In genomic region chr11:119491753-119492455, GRCh38 we compare ENCODE assay signal across 10 cellular contexts.
DNase-seq lines count a peak whose midpoint lies in the region; ATAC-seq, FAIRE-seq and TF ChIP-seq lines count a peak whose summit lies in the region.
"Had no signal": no experiment of that assay in that cellular context is flagged by ENCODE, and none has a peak within 500 bp of the region (broad histone marks: within the 10 kb centered on the region; RNA-seq: fewer than 3 reads in every experiment).

No MANE protein-coding gene starts in this region.

- DNase-seq in EL = peak; percentile 13
- DNase-seq in NCI-H146 (lab: John Stamatoyannopoulos, UW) = peak; percentile 76
- DNase-seq in astrocyte of the cerebellum (ENCODE audit: low read depth) = no peak
- no peak for DNase-seq in nephron progenitor cell
- no peak for DNase-seq in CD8-positive, alpha-beta T cell
- DNase-seq in middle frontal gyrus (ENCODE audit: extremely low spot score, low spot score) = no peak
- no peak for DNase-seq in lower leg skin (ENCODE audit: low spot score in 2 of 2)
- DNase-seq in urothelium cell line (ENCODE audit: low spot score) = no peak
- DNase-seq: activated CD8-positive, alpha-beta memory T cell treated with anti-CD3 and anti-CD28 coated beads, Interleukin-2, amount 50 U/mL, for 48 hours had no signal

- H3K36me3 Mint-ChIP-seq in nephron progenitor cell (ENCODE audit: low read depth) = no peaks in the 10 kb centered on the region
- H3K36me3 Mint-ChIP-seq in CD8-positive, alpha-beta T cell = no peaks in the 10 kb centered on the region

- H3K4me1 Mint-ChIP-seq in nephron progenitor cell = no peaks in the 10 kb centered on the region
- H3K4me1 Mint-ChIP-seq in CD8-positive, alpha-beta T cell (ENCODE audit: low read depth) = no peaks in the 10 kb centered on the region

- H3K27ac ChIP-seq in CD8-positive, alpha-beta T cell (ENCODE audit: low read depth, low read length) = no peak overlapping the region
- H3K27ac ChIP-seq: epithelial cell of prostate had no signal

- TF ChIP-seq CTCF in astrocyte of the cerebellum (IDR thresholded peaks at IDR 0.05; ENCODE audit: low read depth, low read length, missing control alignments) (peak; percentile 56), nephron progenitor cell (IDR thresholded peaks at IDR 0.05) (peak; percentile 21), lower leg skin (IDR thresholded peaks at IDR 0.05) (no peak)
- TF ChIP-seq CTCF in CD8-positive, alpha-beta T cell (IDR thresholded peaks at IDR 0.05) = no peak

- H3K27me3 Mint-ChIP-seq in nephron progenitor cell (ENCODE audit: low read depth, poor library complexity) = peaks cover 51% of the 10 kb centered on the region
- peaks cover 16% of the 10 kb centered on the region for H3K27me3 Mint-ChIP-seq in CD8-positive, alpha-beta T cell (ENCODE audit: low read depth)

- FAIRE-seq in urothelium cell line (lab: Jason Lieb, UNC) = no peak

- H3K4me3 Mint-ChIP-seq in nephron progenitor cell = no peak overlapping the region
- H3K4me3 Mint-ChIP-seq in CD8-positive, alpha-beta T cell = no peak overlapping the region

- no peaks in the 10 kb centered on the region for H3K36me3 ChIP-seq in CD8-positive, alpha-beta T cell (ENCODE audit: insufficient read depth, low read length)

- no peak for TF ChIP-seq POLR2A in lower leg skin (IDR thresholded peaks at IDR 0.05)

- intact Hi-C loops in CD8-positive, alpha-beta T cell (cut with DNase I, micrococcal nuclease) = no loop called here
- intact Hi-C loops in lower leg skin (cut with DNase I; ENCODE audit: low total_unique reads) = no loop called here

- CTCF ChIA-PET in CD8-positive, alpha-beta T cell (lab: Charles Lee) = interaction anchor here (0.7 to 1.3 kb wide), 2 partner anchors 12 to 23 kb away, joined by 3 to 4 read pairs; no protein-coding TSS in a partner anchor

- no peak overlapping the region for H3K4me3 ChIP-seq in astrocyte of the cerebellum (ENCODE audit: low read depth, low read length)
- no peak overlapping the region for H3K4me3 ChIP-seq in CD8-positive, alpha-beta T cell (ENCODE audit: low read depth, low read length)
- H3K4me3 ChIP-seq in lower leg skin (ENCODE audit: low read depth, poor library complexity, severe bottlenecking) = no peak overlapping the region

- no peaks in the 10 kb centered on the region for H3K9me3 Mint-ChIP-seq in nephron progenitor cell
- H3K9me3 Mint-ChIP-seq in CD8-positive, alpha-beta T cell = no peaks in the 10 kb centered on the region

- H3K9me3 ChIP-seq in CD8-positive, alpha-beta T cell (ENCODE audit: low read length) = no peaks in the 10 kb centered on the region

- WGBS in lower leg skin, 2 donors = 52 to 57% methylated on average over 15 of the region's 15 CpGs

- no peaks in the 10 kb centered on the region for H3K27me3 ChIP-seq in CD8-positive, alpha-beta T cell (ENCODE audit: insufficient read depth, low read length)

- no peaks in the 10 kb centered on the region for H3K4me1 ChIP-seq in CD8-positive, alpha-beta T cell (ENCODE audit: insufficient read depth, low read length)

- POLR2A ChIA-PET in CD8-positive, alpha-beta T cell (lab: Charles Lee) = no interaction called here

- H3K27ac Mint-ChIP-seq in nephron progenitor cell = no peak overlapping the region
- H3K27ac Mint-ChIP-seq in CD8-positive, alpha-beta T cell = no peak overlapping the region

- ATAC-seq in CD8-positive, alpha-beta T cell = no peak

- in situ Hi-C loops in astrocyte of the cerebellum (cut with HindIII; ENCODE audit: low sequenced_read_pairs) = no loop called here

Comparison
In these comparisons a context has a peak if more than half of its experiments do, and no peak if none do; other contexts are left out.
1. DNase-seq: peak in EL (single experiment) and NCI-H146 (single experiment); none in astrocyte of the cerebellum (single experiment), nephron progenitor cell (single experiment), CD8-positive, alpha-beta T cell (0 of 7), middle frontal gyrus (single experiment), lower leg skin (0 of 2) and urothelium cell line (single experiment).
2. CTCF ChIP-seq: peak in astrocyte of the cerebellum (single experiment) and nephron progenitor cell (single experiment); none in CD8-positive, alpha-beta T cell (single experiment) and lower leg skin (0 of 3).